Comparison of ENCODE assay signal across 12 cellular contexts in genomic region chr3:39327746-39328349, GRCh38. TPM values are rescaled to one million over a fixed set of nuclear protein-coding genes. Genes with fewer than 3 reads are reported as not detected.
DNase-seq lines count a peak whose midpoint lies in the region; ATAC-seq and TF ChIP-seq lines count a peak whose summit lies in the region.
"Had no signal": no experiment of that assay in that cellular context is flagged by ENCODE, and none has a peak within 500 bp of the region (broad histone marks: within the 10 kb centered on the region; RNA-seq: fewer than 3 reads in every experiment).

No MANE protein-coding gene starts in this region.

- no peaks in the 10 kb centered on the region for H3K27me3 Mint-ChIP-seq in T-cell
- no peaks in the 10 kb centered on the region for H3K27me3 Mint-ChIP-seq in stimulated activated naive CD8-positive, alpha-beta T cell treated with anti-CD3 and anti-CD28 coated beads, Interleukin-15, amount 100 ng/mL, for 72 hours

- ATAC-seq in HG02642 (IDR thresholded peaks at IDR 0.05; ENCODE audit: poor library complexity, unreplicated experiment), result peak; percentile 82
- peak in 1 of 4 experiments; percentile 89 for ATAC-seq in T-cell (replicated peaks in 1 of 4)
- ATAC-seq in stimulated activated naive CD8-positive, alpha-beta T cell treated with anti-CD3 and anti-CD28 coated beads, Interleukin-15, amount 100 ng/mL, for 72 hours, result peak; percentile 84
- no peak for ATAC-seq in heart left ventricle

- TF ChIP-seq CTCF in heart left ventricle (IDR thresholded peaks at IDR 0.05), result no peak

- no peaks in the 10 kb centered on the region for H3K4me1 ChIP-seq in heart left ventricle
- no peaks in the 10 kb centered on the region for H3K4me1 ChIP-seq in SJCRH30

- H3K9me3 Mint-ChIP-seq in T-cell, result no peaks in the 10 kb centered on the region
- no peaks in the 10 kb centered on the region for H3K9me3 Mint-ChIP-seq in stimulated activated naive CD8-positive, alpha-beta T cell treated with anti-CD3 and anti-CD28 coated beads, Interleukin-15, amount 100 ng/mL, for 72 hours

- POLR2A ChIA-PET in T-cell (lab: Charles Lee), result no interaction called here

- H3K4me3 Mint-ChIP-seq in T-cell, result peak overlapping the region in 1 of 3 donors; percentile 21
- H3K4me3 Mint-ChIP-seq in stimulated activated naive CD8-positive, alpha-beta T cell treated with anti-CD3 and anti-CD28 coated beads, Interleukin-15, amount 100 ng/mL, for 72 hours, result peak overlapping the region; percentile 24 to 25

- no peak overlapping the region for H3K4me3 ChIP-seq in heart left ventricle
- no peak overlapping the region for H3K4me3 ChIP-seq in SJCRH30
- H3K4me3 ChIP-seq: hepatocyte had no signal

- peaks cover 5% of the 10 kb centered on the region for H3K36me3 Mint-ChIP-seq in T-cell

- H3K9me3 ChIP-seq in heart left ventricle (no peaks in the 10 kb centered on the region), SJCRH30 (replicated peaks) (no peaks in the 10 kb centered on the region)

- H3K4me1 Mint-ChIP-seq in T-cell, result peaks cover 23 to 58% (median 26%) of the 10 kb centered on the region in 3 donors
- H3K4me1 Mint-ChIP-seq in stimulated activated naive CD8-positive, alpha-beta T cell treated with anti-CD3 and anti-CD28 coated beads, Interleukin-15, amount 100 ng/mL, for 72 hours, result peaks cover 37% of the 10 kb centered on the region

- 88 to 93% (median 90%) methylated on average over 4 of the region's 4 CpGs for WGBS in heart left ventricle, 4 donors

- intact Hi-C loops in heart left ventricle (cut with DNase I), result no loop called here

- peak overlapping the region; percentile 27 to 40 for H3K27ac Mint-ChIP-seq in T-cell
- peak overlapping the region; percentile 6 to 76 for H3K27ac Mint-ChIP-seq in stimulated activated naive CD8-positive, alpha-beta T cell treated with anti-CD3 and anti-CD28 coated beads, Interleukin-15, amount 100 ng/mL, for 72 hours

- peaks cover 0 to 7% (median 0%) of the 10 kb centered on the region in 9 donors for H3K27me3 ChIP-seq in heart left ventricle
- no peaks in the 10 kb centered on the region for H3K27me3 ChIP-seq in SJCRH30
- H3K27me3 ChIP-seq: hepatocyte had no signal

- peak; percentile 16 for DNase-seq in stimulated activated naive CD4-positive, alpha-beta T cell treated with Interleukin-2 at 50 U/mL for 16 hours (lab: John Stamatoyannopoulos, UW)
- DNase-seq in stimulated activated naive CD4-positive, alpha-beta T cell (lab: John Stamatoyannopoulos, UW), result no peak
- peak in 11 of 34 experiments; percentile 1 to 19 (median 5) for DNase-seq in T-cell
- peak in 1 of 2 donors; percentile 27 for DNase-seq in stimulated activated naive CD8-positive, alpha-beta T cell treated with anti-CD3 and anti-CD28 coated beads, Interleukin-15, amount 100 ng/mL, for 72 hours
- DNase-seq in RKO (ENCODE audit: low spot score), result no peak
- DNase-seq in heart left ventricle, result no peak
- DNase-seq in SJCRH30, result no peak
- DNase-seq: C1 segment of cervical spinal cord, Kasumi-1, NCI-H69 had no signal

- H3K36me3 ChIP-seq in heart left ventricle (no peaks in the 10 kb centered on the region), SJCRH30 (no peaks in the 10 kb centered on the region)

- no peak for TF ChIP-seq POLR2A in heart left ventricle (IDR thresholded peaks at IDR 0.05)

- no peak overlapping the region for H3K27ac ChIP-seq in heart left ventricle
- H3K27ac ChIP-seq in SJCRH30, result no peak overlapping the region
- H3K27ac ChIP-seq: hepatocyte had no signal

- CTCF ChIA-PET in T-cell (lab: Charles Lee), result interaction anchor here in 1 of 2 donors (0.7 to 1.0 kb wide), 2 partner anchors 40 to 114 kb away, joined by 3 read pairs; no protein-coding TSS in a partner anchor

RNA-seq across cellular contexts. Expression of gene CCR8, which starts 1.7 kb away (rescaled TPM):
- total RNA-seq in T-cell, result 1 to 10 TPM; 1.9 to 6.7 (median 2.8) TPM
- under 1 TPM in 1 of 9 donors, not detected in 8; 0.29 TPM for total RNA-seq in heart left ventricle
- not detected for polyA plus RNA-seq in heart left ventricle
- not detected in 2 replicates for total RNA-seq in SJCRH30 (2014; rRNA removed; shearing (Covaris generic))
- total RNA-seq: hepatocyte had no signal
- polyA plus RNA-seq: hepatocyte had no signal

RNA-seq across cellular contexts. Expression of gene CX3CR1, which starts 48.0 kb away (rescaled TPM):
- total RNA-seq in T-cell (10 to 100 TPM in 1 of 5 donors, 1 to 10 TPM in 4; 1.9 to 23.8 (median 5.8) TPM), heart left ventricle (10 to 100 TPM in 1 of 9 donors, 1 to 10 TPM in 5, under 1 TPM in 3; 0.20 to 11.4 (median 1.2) TPM)
- polyA plus RNA-seq in heart left ventricle, result under 1 TPM; 0.14 to 0.15 TPM
- not detected in 2 replicates for total RNA-seq in SJCRH30 (2014; rRNA removed; shearing (Covaris generic))
- polyA plus RNA-seq: hepatocyte had no signal

RNA-seq across cellular contexts. Expression of gene SLC25A38, which starts 55.3 kb away (rescaled TPM):
- total RNA-seq in T-cell (10 to 100 TPM; 40.2 to 53.6 (median 46.5) TPM), heart left ventricle (10 to 100 TPM; 13.6 to 30.6 (median 20.9) TPM)
- polyA plus RNA-seq in heart left ventricle, result 10 to 100 TPM; 14.0 to 34.8 TPM
- total RNA-seq in SJCRH30 (2014; rRNA removed; shearing (Covaris generic)), result 29.9 and 31.4 TPM in 2 replicates

Comparison
In these comparisons a context has a peak if more than half of its experiments do, and no peak if none do; other contexts are left out.
1. ATAC-seq: peak in HG02642 (single experiment) and stimulated activated naive CD8-positive, alpha-beta T cell treated with anti-CD3 and anti-CD28 coated beads, Interleukin-15, amount 100 ng/mL, for 72 hours (single experiment); none in heart left ventricle (0 of 4).